Comparison of ENCODE assay signal across 24 cellular contexts in the genomic region with DNA sequence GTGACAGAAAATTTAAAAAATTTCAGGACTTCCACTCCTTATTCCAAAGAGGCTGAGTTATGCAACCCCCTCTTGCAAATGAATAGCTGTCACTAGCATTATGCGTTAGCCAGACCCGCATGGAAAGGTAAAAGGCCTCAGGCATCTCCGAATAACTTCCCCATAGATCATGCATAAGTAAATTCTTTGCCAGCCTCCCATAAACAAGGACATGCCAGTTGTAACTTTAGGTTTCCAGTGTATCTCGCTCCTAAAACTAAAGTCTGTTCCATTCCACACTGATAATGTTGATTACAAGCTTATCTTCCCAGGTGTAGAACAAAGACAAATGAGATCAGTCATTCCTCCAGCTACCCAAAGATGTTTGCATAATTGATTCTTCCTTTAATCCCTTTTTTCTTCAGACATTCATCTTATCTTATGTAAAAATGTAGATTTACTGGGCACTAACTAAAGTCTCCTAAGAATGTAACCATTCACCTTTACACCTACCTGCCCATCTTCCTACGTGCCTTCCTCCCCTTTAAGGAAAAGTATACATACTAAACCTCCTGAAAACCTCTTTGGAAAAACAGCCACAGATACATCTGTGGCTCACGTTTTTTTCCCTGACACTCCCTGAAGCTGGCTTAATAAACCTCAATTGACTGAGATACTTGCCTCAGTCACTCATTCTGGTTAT. TPM values are rescaled to one million over a fixed set of nuclear protein-coding genes. Genes with fewer than 3 reads are reported as not detected.
DNase-seq lines count a peak whose midpoint lies in the region; ATAC-seq, FAIRE-seq and TF ChIP-seq lines count a peak whose summit lies in the region.
"Had no signal": no experiment of that assay in that cellular context is flagged by ENCODE, and none has a peak within 500 bp of the region (broad histone marks: within the 10 kb centered on the region; RNA-seq: fewer than 3 reads in every experiment).

No MANE protein-coding gene starts in this region.

- TF ChIP-seq POLR2A in H1 (IDR thresholded peaks at IDR 0.05; ENCODE audit: control extremely low read depth in 1 of 2, low read depth in 2 of 2, low read length in 2 of 2), result no peak

- no peaks in the 10 kb centered on the region for H3K23me2 ChIP-seq in H1 (ENCODE audit: low read depth, low read length)

- H3K27me3 Mint-ChIP-seq in osteocyte (ENCODE audit: unreplicated experiment), result no peaks in the 10 kb centered on the region

- H3K56ac ChIP-seq in H1 (replicated peaks; ENCODE audit: insufficient read length, low read depth, low read length), result no peak overlapping the region

- no peaks in the 10 kb centered on the region for H3K79me2 ChIP-seq in H1 (ENCODE audit: control insufficient read depth in 1 of 2, insufficient read depth in 2 of 2, low read length in 2 of 2)

- H3K9me3 Mint-ChIP-seq in osteocyte (ENCODE audit: unreplicated experiment), result no peaks in the 10 kb centered on the region
- H3K9me3 Mint-ChIP-seq: HFFc6 had no signal

- H4K5ac ChIP-seq in H1 (ENCODE audit: insufficient read length, low read depth, low read length), result no peak overlapping the region

- peak overlapping the region; percentile 41; the same call in 1 of the 2 replicates for H2AK5ac ChIP-seq in H1 (ENCODE audit: low read depth, low read length)

- H3K27ac ChIP-seq in HUES48 (ENCODE audit: low read depth, low read length) (peak overlapping the region; percentile 76), H1 (ENCODE audit: low read depth, low read length) (no peak overlapping the region)
- H3K27ac ChIP-seq: SJSA1 had no signal

- H3K9ac ChIP-seq in HUES48 (ENCODE audit: low read depth, low read length) (no peak overlapping the region; the same call in 1 of the 2 replicates), H1 (replicated peaks in 1 of 4; ENCODE audit: extremely low read depth in 1 of 4, low read depth in 3 of 4, low read length in 3 of 4) (no peak overlapping the region)

- peak overlapping the region; percentile 62 for H2BK12ac ChIP-seq in H1 (ENCODE audit: low read depth, low read length)

- intact Hi-C loops in sciatic nerve (cut with DNase I), result no loop called here

- H4K91ac ChIP-seq in H1 (replicated peaks; ENCODE audit: insufficient read length, low read length), result no peak overlapping the region

- no peak overlapping the region for H3K27ac Mint-ChIP-seq in osteocyte (ENCODE audit: unreplicated experiment)
- H3K27ac Mint-ChIP-seq: CD4-positive, CD25-positive, alpha-beta regulatory T cell; HFFc6 had no signal

- H3K36me3 Mint-ChIP-seq in osteocyte (ENCODE audit: unreplicated experiment), result no peaks in the 10 kb centered on the region

- peak in 1 of 2 experiments; percentile 38 for DNase-seq in H1 (ENCODE audit: low read depth in 1 of 2, low spot score in 2 of 2)
- DNase-seq in islet precursor cell, result peak; percentile 69
- DNase-seq in sciatic nerve (ENCODE audit: low spot score), result no peak
- no peak for DNase-seq in osteocyte (ENCODE audit: extremely low spot score, unreplicated experiment)
- DNase-seq: CD4-positive, CD25-positive, alpha-beta regulatory T cell; DMS 273 treated with DMSO at 0.1 percent for 48 hours; DND-41; KBM-7; NCI-H1092; NCI-H1436; NCI-H187 treated with DMSO at 0.1 percent for 48 hours; NCI-H226; NCI-H510A treated with DMSO at 0.1 percent for 48 hours; NCI-H774; OCI-M1 had no signal

- H3K9me3 ChIP-seq in HUES48 (ENCODE audit: control insufficient read depth, insufficient read depth, low read length) (no peaks in the 10 kb centered on the region), H1 (ENCODE audit: insufficient read depth in 2 of 2, low read depth in 1 of 2, low read length in 1 of 2) (no peaks in the 10 kb centered on the region)
- H3K9me3 ChIP-seq: SJSA1 had no signal

- H3K36me3 ChIP-seq in HUES48 (ENCODE audit: control insufficient read depth, insufficient read depth, low read length) (no peaks in the 10 kb centered on the region), H1 (ENCODE audit: control insufficient read depth in 2 of 4, insufficient read depth in 4 of 4, low read length in 3 of 4) (no peaks in the 10 kb centered on the region)
- H3K36me3 ChIP-seq: SJSA1 had no signal

- no peak overlapping the region for H2BK15ac ChIP-seq in H1 (ENCODE audit: low read length)

- H3K27me3 ChIP-seq in HUES48 (ENCODE audit: control insufficient read depth, insufficient read depth, low read length) (no peaks in the 10 kb centered on the region), H1 (replicated peaks in 1 of 4; ENCODE audit: control insufficient read depth in 3 of 4, extremely low read depth in 1 of 4, insufficient read depth in 3 of 4, low read length in 3 of 4) (no peaks in the 10 kb centered on the region)
- H3K27me3 ChIP-seq: SJSA1 had no signal

- H3K4me3 ChIP-seq in HUES48 (ENCODE audit: low read depth, low read length) (peak overlapping the region; percentile 13), H1 (ENCODE audit: extremely low read depth in 1 of 4, insufficient read depth in 2 of 4, low read depth in 3 of 4, low read length in 4 of 4) (peak overlapping the region in 1 of 4 experiments; percentile 24; a peak in 2 of 8 replicates)
- H3K4me3 ChIP-seq: SJSA1 had no signal

- H2BK120ac ChIP-seq in H1 (replicated peaks; ENCODE audit: low read depth, low read length), result peak overlapping the region; percentile 18

- H3K4me2 ChIP-seq in H1 (ENCODE audit: insufficient read depth in 1 of 2, low read depth in 2 of 2, low read length in 2 of 2), result peak overlapping the region; percentile 42 to 45

- CTCF ChIA-PET in H1 (lab: Charles Lee; ENCODE audit: partially characterized antibody), result interaction anchor here (0.5 to 0.7 kb wide), 3 partner anchors 18 to 272 kb away, joined by 3 read pairs; no protein-coding TSS in a partner anchor

- no peak overlapping the region for H3K18ac ChIP-seq in H1 (ENCODE audit: extremely low read depth, low read length)

- TF ChIP-seq CTCF in H1 (IDR thresholded peaks at IDR 0.05; ENCODE audit: control extremely low read depth in 1 of 3, insufficient read depth in 1 of 3, low read depth in 1 of 3, low read length in 3 of 3), result no peak
- no peak for TF ChIP-seq CTCF in osteocyte (IDR thresholded peaks at IDR 0.05)

- H3K4me1 ChIP-seq in HUES48 (ENCODE audit: control insufficient read depth, insufficient read depth, low read length) (peaks cover 36% of the 10 kb centered on the region), H1 (replicated peaks in 1 of 4; ENCODE audit: control insufficient read depth in 3 of 4, insufficient read depth in 4 of 4, low read length in 3 of 4) (peaks cover 3 to 13% (median 9%) of the 10 kb centered on the region in 4 experiments; a peak in 4 of 7 replicates)
- H3K4me1 ChIP-seq: SJSA1 had no signal

- no peak overlapping the region for H2AFZ ChIP-seq in H1 (ENCODE audit: low read length)

- WGBS in H1 (ENCODE audit: extremely low coverage in 1 of 2, insufficient coverage in 1 of 2, insufficient read length in 1 of 2, insufficient replicate concordance in 2 of 2, low coverage in 1 of 2, low lambda C conversion rate in 2 of 2, missing lambda C conversion rate in 1 of 2), 2 experiments, result 18% methylated on average over 6 of the region's 6 CpGs; no CpG with 5 or more reads in 1 of the 2 experiments

- no peak for TF ChIP-seq EP300 in H1 (IDR thresholded peaks at IDR 0.05; ENCODE audit: borderline replicate concordance in 1 of 2, low read depth in 2 of 2, low read length in 2 of 2)

- peak overlapping the region; percentile 60; the same call in 1 of the 2 replicates for H2BK5ac ChIP-seq in H1 (ENCODE audit: low read depth, low read length)

- H3K4ac ChIP-seq in H1 (replicated peaks; ENCODE audit: insufficient read length, low read depth, low read length), result no peak overlapping the region

- no peak overlapping the region for H4K8ac ChIP-seq in H1 (ENCODE audit: extremely low read depth, insufficient read depth, low read length)

- no peak overlapping the region for H3K4me3 Mint-ChIP-seq in osteocyte (ENCODE audit: unreplicated experiment)
- H3K4me3 Mint-ChIP-seq: CD4-positive, CD25-positive, alpha-beta regulatory T cell; HFFc6 had no signal

- no peak for ATAC-seq in HG02852 (IDR thresholded peaks at IDR 0.05; ENCODE audit: unreplicated experiment)
- ATAC-seq in sciatic nerve, result no peak
- no peak for ATAC-seq in GM18909 (IDR thresholded peaks at IDR 0.05; ENCODE audit: poor library complexity, unreplicated experiment)
- ATAC-seq: Right ventricle myocardium inferior had no signal

- H3K4me1 Mint-ChIP-seq in osteocyte (ENCODE audit: unreplicated experiment), result peaks cover 6% of the 10 kb centered on the region

- no peak overlapping the region for H3K23ac ChIP-seq in H1 (ENCODE audit: insufficient read length)

- H4K20me1 ChIP-seq in H1 (replicated peaks in 1 of 2; ENCODE audit: control insufficient read depth in 1 of 2, insufficient read depth in 2 of 2, low read length in 2 of 2), result no peaks in the 10 kb centered on the region

- POLR2A ChIA-PET in H1 (lab: Charles Lee; ENCODE audit: partially characterized antibody), result interaction anchor here (0.9 to 1.7 kb wide), 3 partner anchors 11 to 15 kb away, joined by 3 to 9 read pairs (median 5); a partner anchor contains a TSS

- no peaks in the 10 kb centered on the region for H3K79me1 ChIP-seq in H1 (ENCODE audit: low read depth, low read length)

- no peak for TF ChIP-seq RAD21 in H1 (IDR thresholded peaks at IDR 0.05 in 1 of 2, conservative IDR thresholded peaks at IDR 0.05 in 1 of 2; ENCODE audit: low read depth in 2 of 2, low read length in 2 of 2)

- FAIRE-seq in H1 (lab: Jason Lieb, UNC), result no peak
- FAIRE-seq: GM12892, GM19239, H54 had no signal

- H2BK20ac ChIP-seq in H1 (ENCODE audit: low read length), result no peak overlapping the region; the same call in 1 of the 2 replicates

- H3K14ac ChIP-seq in H1 (ENCODE audit: insufficient read length), result no peak overlapping the region

RNA-seq across cellular contexts. Expression of a gene that starts 13.6 kb away (rescaled TPM):
- 43.4 and 45.5 TPM in 2 replicates for total RNA-seq in H1 (2021; fragmentation: NEBNext Ultra II Directional; extraction: Animal tissue kit (Norgen Biotek cat#: 25700))
- 12.9 and 18.4 TPM in 2 replicates for polyA plus RNA-seq in H1 (2011; rRNA removed)
- polyA plus RNA-seq in H1 (2011; cell fraction: cytosol; rRNA removed), result 24.4 TPM
- polyA plus RNA-seq in H1 (2011; cell fraction: nucleus; rRNA removed), result 9.3 TPM
- 30.9 to 54.6 TPM (median 32.1 TPM) in 4 replicates for polyA plus RNA-seq in H1 (2012, experiment 1 of 2)
- 7.5 TPM for polyA plus RNA-seq in H1 (2012, experiment 2 of 2)
- 70.7 TPM for polyA plus RNA-seq in H1 (2013, experiment 1 of 2)
- polyA plus RNA-seq in H1 (2013, experiment 2 of 2), result 78.3 TPM
- polyA minus RNA-seq in H1 (2011; rRNA and poly(A)+ RNA removed), result 5.8 and 7.3 TPM in 2 replicates
- polyA minus RNA-seq in H1 (2011; cell fraction: cytosol; rRNA and poly(A)+ RNA removed), result 7.6 TPM
- 6.8 TPM for polyA minus RNA-seq in H1 (2011; cell fraction: nucleus; rRNA and poly(A)+ RNA removed)
- total RNA-seq in sciatic nerve, result 35.5 TPM
- total RNA-seq in osteocyte, result 41.3 and 41.4 TPM in 2 replicates
